ENCODE assay signal across 20 cellular contexts in the genomic region with DNA sequence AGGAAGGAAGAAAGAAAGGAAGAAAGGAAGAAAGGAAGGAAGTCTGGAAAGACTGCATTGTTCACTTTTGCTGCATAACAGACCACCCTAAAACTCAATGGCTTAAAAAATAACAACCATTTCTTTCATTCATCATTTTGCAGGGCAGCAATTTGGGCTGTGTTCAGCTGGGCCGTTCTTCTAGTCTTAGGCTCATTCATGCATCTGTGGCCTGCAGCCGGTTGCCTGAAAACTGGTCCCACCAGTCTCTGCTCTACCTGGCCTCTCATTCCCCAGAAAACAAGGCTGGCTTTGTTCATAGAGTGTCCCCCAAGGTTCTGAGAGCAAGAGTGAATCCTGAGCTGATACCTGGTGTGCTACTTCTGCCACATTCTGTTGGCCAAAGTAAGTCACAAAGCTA.
"Had no signal": no experiment of that assay in that cellular context is flagged by ENCODE, and none has a peak within 500 bp of the region (broad histone marks: within the 10 kb centered on the region; RNA-seq: fewer than 3 reads in every experiment).

No MANE protein-coding gene starts in this region.

- H3K27ac ChIP-seq: coronary artery, heart right ventricle, lower lobe of right lung, ovary, stomach, suprapubic skin, VCaP had no signal

- H3K9me3 ChIP-seq: heart right ventricle, lower lobe of right lung, ovary, stomach, suprapubic skin, tibial nerve had no signal

- DNase-seq: activated CD4-positive, alpha-beta memory T cell treated with anti-CD3 and anti-CD28 coated beads, Interleukin-2, amount 10 ng/mL, durations not matched to agents 7 days and 5 days; activated CD4-positive, alpha-beta T cell treated with anti-CD3 and anti-CD28 coated beads, Interleukin-2, amount 10 ng/mL, durations not matched to agents 24 days and 14 days; activated effector memory CD4-positive, alpha-beta T cell treated with anti-CD3 and anti-CD28 coated beads, Interleukin-2, amount 50 U/mL, for 16 hours; activated naive CD4-positive, alpha-beta T cell treated with anti-CD3 and anti-CD28 coated beads, Interleukin-2, amount 10 ng/mL, durations not matched to agents 7 days and 5 days; amygdala; cerebellar nuclear complex; foreskin fibroblast; heart right ventricle; lower lobe of right lung; natural killer cell; ovary; right cardiac atrium; stimulated activated CD4-positive, alpha-beta T cell treated with anti-CD3 and anti-CD28 coated beads, Interleukin-1b, Interleukin-23, amount 100 ng/mL, for 48 hours; stomach had no signal

- H3K4me3 ChIP-seq: coronary artery, heart right ventricle, lower lobe of right lung, ovary, stomach, suprapubic skin, tibial nerve had no signal

- H3K36me3 ChIP-seq: heart right ventricle, lower lobe of right lung, ovary, stomach, suprapubic skin, tibial nerve had no signal

- H3K4me1 ChIP-seq: lower lobe of right lung, stomach, suprapubic skin, tibial nerve had no signal

- ATAC-seq: activated CD4-positive, CD25-positive, alpha-beta regulatory T cell treated with anti-CD3 and anti-CD28 coated beads, Interleukin-2, amount 50 U/mL, for 24 hours; heart right ventricle; left lobe of liver; lower lobe of right lung; natural killer cell; right cardiac atrium had no signal

- H3K27me3 ChIP-seq: ovary, stomach, suprapubic skin, tibial nerve had no signal
